In the genomic region with DNA sequence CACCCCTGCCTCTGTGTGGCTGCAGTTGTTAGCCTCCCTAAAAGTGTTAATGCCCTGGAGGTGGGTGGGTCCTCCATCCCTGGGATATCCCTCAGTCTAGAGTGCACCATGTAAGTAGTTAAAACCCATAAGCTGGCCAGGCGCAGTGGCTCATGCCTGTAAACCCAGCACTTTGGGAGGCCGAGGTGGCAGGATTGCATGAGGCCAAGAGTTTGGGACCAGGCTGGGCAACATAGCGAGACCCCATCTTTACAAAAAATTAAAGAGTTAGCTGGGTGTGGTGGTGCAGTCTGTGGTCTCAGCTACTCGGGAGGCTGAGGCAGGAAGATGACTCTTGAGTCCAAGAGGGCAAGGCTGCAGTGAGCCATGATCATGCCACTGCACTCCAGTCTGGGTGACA, we compare ENCODE assay signal across 16 cellular contexts. TPM values are rescaled to one million over a fixed set of nuclear protein-coding genes. Genes with fewer than 3 reads are reported as not detected.
DNase-seq lines count a peak whose midpoint lies in the region; ATAC-seq and TF ChIP-seq lines count a peak whose summit lies in the region.
"Had no signal": no experiment of that assay in that cellular context is flagged by ENCODE, and none has a peak within 500 bp of the region (broad histone marks: within the 10 kb centered on the region; RNA-seq: fewer than 3 reads in every experiment).

No MANE protein-coding gene starts in this region.

- peaks cover 16% of the 10 kb centered on the region for H3K4me1 ChIP-seq in HUES48 (ENCODE audit: control insufficient read depth, insufficient read depth, low read length)
- peaks cover 70% of the 10 kb centered on the region for H3K4me1 ChIP-seq in OCI-LY3 (ENCODE audit: low read length)
- H3K4me1 ChIP-seq in iPS-15b (ENCODE audit: control insufficient read depth, insufficient read depth, low read length) = peaks cover 20% of the 10 kb centered on the region
- H3K4me1 ChIP-seq: A549, BE2C, Caco-2 had no signal

- no peak for ATAC-seq in CD4-positive, alpha-beta T cell (ENCODE audit: poor library complexity)
- ATAC-seq in HG03039 (IDR thresholded peaks at IDR 0.05; ENCODE audit: unreplicated experiment) = no peak
- ATAC-seq: A549, HCT116, HepG2 had no signal

- H3K4me2 ChIP-seq in OCI-LY3 (ENCODE audit: low read length) = peak overlapping the region; percentile 41; the same call in 1 of the 2 replicates
- H3K4me2 ChIP-seq: A549 had no signal

- H3K27ac Mint-ChIP-seq in CD4-positive, alpha-beta T cell = no peak overlapping the region
- H3K27ac Mint-ChIP-seq: CD14-positive monocyte; CD8-positive, alpha-beta memory T cell had no signal

- no peaks in the 10 kb centered on the region for H3K36me3 Mint-ChIP-seq in CD4-positive, alpha-beta T cell (ENCODE audit: low read depth)
- H3K36me3 Mint-ChIP-seq: CD14-positive monocyte; CD8-positive, alpha-beta memory T cell had no signal

- no peak for TF ChIP-seq CTCF in OCI-LY3 (IDR thresholded peaks at IDR 0.05; ENCODE audit: low read depth, low read length)
- TF ChIP-seq CTCF in CD4-positive, alpha-beta T cell (IDR thresholded peaks at IDR 0.05) = no peak

- no peaks in the 10 kb centered on the region for H3K79me2 ChIP-seq in OCI-LY3 (ENCODE audit: low read length)

- intact Hi-C loops in CD4-positive, alpha-beta T cell (cut with DNase I, micrococcal nuclease) = loop anchor here in 1 of 2 experiments (10.0 kb wide), 1 partner anchor 83 kb away; no protein-coding TSS in a partner anchor

- H2AFZ ChIP-seq in OCI-LY3 (ENCODE audit: low read depth, low read length) = peak overlapping the region; percentile 72; the same call in 1 of the 2 replicates

- no peak overlapping the region for H3K9ac ChIP-seq in HUES48 (ENCODE audit: low read depth, low read length)
- H3K9ac ChIP-seq in OCI-LY3 (ENCODE audit: low read length) = peak overlapping the region; percentile 26; the same call in 1 of the 2 replicates
- H3K9ac ChIP-seq in iPS-15b (ENCODE audit: low read depth, low read length) = peak overlapping the region; percentile 60

- H3K27me3 ChIP-seq in HUES48 (ENCODE audit: control insufficient read depth, insufficient read depth, low read length) = no peaks in the 10 kb centered on the region
- H3K27me3 ChIP-seq in OCI-LY3 (ENCODE audit: low read depth, low read length) = no peaks in the 10 kb centered on the region
- no peaks in the 10 kb centered on the region for H3K27me3 ChIP-seq in iPS-15b (ENCODE audit: control insufficient read depth, insufficient read depth, low read length)
- H3K27me3 ChIP-seq in CD4-positive, alpha-beta T cell (ENCODE audit: control insufficient read depth, insufficient read depth, low read length) = no peaks in the 10 kb centered on the region

- no peaks in the 10 kb centered on the region for H3K36me3 ChIP-seq in HUES48 (ENCODE audit: control insufficient read depth, insufficient read depth, low read length)
- H3K36me3 ChIP-seq in OCI-LY3 (replicated peaks; ENCODE audit: low read depth, low read length) = no peaks in the 10 kb centered on the region
- H3K36me3 ChIP-seq in iPS-15b (ENCODE audit: control insufficient read depth, insufficient read depth, low read length) = no peaks in the 10 kb centered on the region
- H3K36me3 ChIP-seq: BE2C had no signal

- H3K27ac ChIP-seq in HUES48 (ENCODE audit: low read depth, low read length) = peak overlapping the region; percentile 72
- H3K27ac ChIP-seq in OCI-LY3 (ENCODE audit: low read length) = peak overlapping the region; percentile 63
- no peak overlapping the region for H3K27ac ChIP-seq in CD4-positive, alpha-beta T cell (ENCODE audit: low read depth, low read length)
- H3K27ac ChIP-seq: A549 had no signal

- no peak for DNase-seq in NCI-H748 (lab: John Stamatoyannopoulos, UW; ENCODE audit: unreplicated experiment)
- DNase-seq in CD4-positive, alpha-beta T cell = no peak
- DNase-seq: BE2C; CD8-positive, alpha-beta memory T cell; DND-41; GDM1 had no signal

- no peak overlapping the region for H3K4me3 ChIP-seq in HUES48 (ENCODE audit: low read depth, low read length)
- H3K4me3 ChIP-seq in OCI-LY3 (ENCODE audit: low read length) = no peak overlapping the region
- H3K4me3 ChIP-seq in iPS-15b (ENCODE audit: low read depth, low read length) = no peak overlapping the region
- H3K4me3 ChIP-seq: A549 had no signal

- H3K9me3 Mint-ChIP-seq in CD4-positive, alpha-beta T cell = no peaks in the 10 kb centered on the region
- H3K9me3 Mint-ChIP-seq: CD14-positive monocyte; CD8-positive, alpha-beta memory T cell had no signal

- H4K20me1 ChIP-seq in OCI-LY3 (ENCODE audit: insufficient read depth, low read length) = no peaks in the 10 kb centered on the region

- CTCF ChIA-PET in CD4-positive, alpha-beta T cell (lab: Charles Lee) = interaction anchor here (0.7 kb wide), 1 partner anchor 40 kb away, joined by 3 read pairs; no protein-coding TSS in a partner anchor

- no peaks in the 10 kb centered on the region for H3K27me3 Mint-ChIP-seq in CD4-positive, alpha-beta T cell

- H3K9me3 ChIP-seq in HUES48 (ENCODE audit: control insufficient read depth, insufficient read depth, low read length) (no peaks in the 10 kb centered on the region), OCI-LY3 (ENCODE audit: insufficient read depth, low read length) (no peaks in the 10 kb centered on the region), iPS-15b (ENCODE audit: control insufficient read depth, insufficient read depth, low read length) (no peaks in the 10 kb centered on the region)
- H3K9me3 ChIP-seq in CD4-positive, alpha-beta T cell (ENCODE audit: control insufficient read depth, low read length) = no peaks in the 10 kb centered on the region
- H3K9me3 ChIP-seq: A549, BE2C, Caco-2 had no signal

- POLR2A ChIA-PET in CD4-positive, alpha-beta T cell (lab: Charles Lee) = no interaction called here

- H3K4me1 Mint-ChIP-seq in CD4-positive, alpha-beta T cell (ENCODE audit: low read depth) = peaks cover 11% of the 10 kb centered on the region

- H3K4me3 Mint-ChIP-seq in CD4-positive, alpha-beta T cell = no peak overlapping the region
- H3K4me3 Mint-ChIP-seq: CD14-positive monocyte; CD8-positive, alpha-beta memory T cell had no signal

RNA-seq across cellular contexts. Expression of a gene that starts 10.3 kb away (rescaled TPM):
- total RNA-seq in CD4-positive, alpha-beta T cell = not detected
- total RNA-seq: Caco-2; CD8-positive, alpha-beta memory T cell; H4; HepG2 had no signal

RNA-seq across cellular contexts. Expression of a gene that starts 20.2 kb away (rescaled TPM):
- total RNA-seq in CD4-positive, alpha-beta T cell = under 1 TPM in 1 of 2 experiments, not detected in 1; 0.14 TPM
- total RNA-seq: CD8-positive, alpha-beta memory T cell; H4; HepG2 had no signal
